1 cellular context compared by ENCODE assay signal in the genomic region with DNA sequence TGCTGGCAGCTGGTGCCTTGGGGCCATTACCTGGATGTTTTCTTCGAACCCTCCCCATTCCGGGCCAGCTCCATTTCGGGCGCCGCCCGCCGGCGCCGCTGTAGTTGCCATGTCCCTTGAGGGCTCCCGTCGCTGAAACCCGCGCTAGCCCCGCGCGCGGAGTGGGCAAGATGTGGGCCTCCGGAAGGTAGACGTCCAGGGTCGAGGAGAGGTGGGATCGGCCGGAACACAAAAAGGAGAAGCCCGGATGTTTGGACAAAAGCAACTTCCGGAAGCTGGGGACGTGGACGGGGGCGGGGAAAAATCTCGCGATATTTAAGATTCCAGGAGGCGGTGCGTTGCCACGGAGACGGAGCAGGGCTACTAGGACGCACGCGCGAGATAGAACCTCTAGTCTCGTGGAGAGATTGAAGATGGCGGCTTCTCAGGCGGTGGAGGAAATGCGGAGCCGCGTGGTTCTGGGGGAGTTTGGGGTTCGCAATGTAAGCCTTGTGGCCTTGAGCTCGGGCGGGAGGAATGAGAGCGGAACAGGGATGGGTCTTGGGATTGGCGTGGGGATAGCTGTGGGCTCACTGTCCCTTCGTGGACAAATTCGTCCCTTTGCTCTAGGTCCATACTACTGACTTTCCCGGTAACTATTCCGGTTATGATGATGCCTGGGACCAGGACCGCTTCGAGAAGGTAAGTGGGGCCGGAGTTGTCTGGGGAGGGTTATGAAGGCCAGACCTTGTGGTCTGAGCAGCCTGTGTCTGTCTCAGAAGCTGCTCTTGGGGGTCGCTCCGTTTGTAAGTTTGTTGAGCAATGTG.
TF ChIP-seq lines count a peak whose summit lies in the region.

TSS of gene POLR1C (plus strand) at position 393 of the 806 bp plus-strand sequence. CDS start at position 414, 21 bp downstream.
TSS of gene YIPF3 (minus strand) at position 230 of the 806 bp plus-strand sequence. CDS start at position 111, 119 bp downstream.

TF ChIP-seq in K562, 482 proteins besides CTCF, POLR2A, EP300 and RAD21 (continued from another document and continues in another):
- TF ChIP-seq, protein P1, sequence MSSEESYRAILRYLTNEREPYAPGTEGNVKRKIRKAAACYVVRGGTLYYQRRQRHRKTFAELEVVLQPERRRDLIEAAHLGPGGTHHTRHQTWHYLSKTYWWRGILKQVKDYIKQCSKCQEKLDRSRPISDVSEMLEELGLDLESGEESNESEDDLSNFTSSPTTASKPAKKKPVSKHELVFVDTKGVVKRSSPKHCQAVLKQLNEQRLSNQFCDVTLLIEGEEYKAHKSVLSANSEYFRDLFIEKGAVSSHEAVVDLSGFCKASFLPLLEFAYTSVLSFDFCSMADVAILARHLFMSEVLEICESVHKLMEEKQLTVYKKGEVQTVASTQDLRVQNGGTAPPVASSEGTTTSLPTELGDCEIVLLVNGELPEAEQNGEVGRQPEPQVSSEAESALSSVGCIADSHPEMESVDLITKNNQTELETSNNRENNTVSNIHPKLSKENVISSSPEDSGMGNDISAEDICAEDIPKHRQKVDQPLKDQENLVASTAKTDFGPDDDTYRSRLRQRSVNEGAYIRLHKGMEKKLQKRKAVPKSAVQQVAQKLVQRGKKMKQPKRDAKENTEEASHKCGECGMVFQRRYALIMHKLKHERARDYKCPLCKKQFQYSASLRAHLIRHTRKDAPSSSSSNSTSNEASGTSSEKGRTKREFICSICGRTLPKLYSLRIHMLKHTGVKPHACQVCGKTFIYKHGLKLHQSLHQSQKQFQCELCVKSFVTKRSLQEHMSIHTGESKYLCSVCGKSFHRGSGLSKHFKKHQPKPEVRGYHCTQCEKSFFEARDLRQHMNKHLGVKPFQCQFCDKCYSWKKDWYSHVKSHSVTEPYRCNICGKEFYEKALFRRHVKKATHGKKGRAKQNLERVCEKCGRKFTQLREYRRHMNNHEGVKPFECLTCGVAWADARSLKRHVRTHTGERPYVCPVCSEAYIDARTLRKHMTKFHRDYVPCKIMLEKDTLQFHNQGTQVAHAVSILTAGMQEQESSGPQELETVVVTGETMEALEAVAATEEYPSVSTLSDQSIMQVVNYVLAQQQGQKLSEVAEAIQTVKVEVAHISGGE (CRISPR knock-in tag; IDR thresholded peaks at IDR 0.05): peak; percentile 91 to 99 (median 97); a peak in 5 of 6 replicates
- no peak for TF ChIP-seq NCOA4 (IDR thresholded peaks at IDR 0.05; ENCODE audit: partially characterized antibody)
- TF ChIP-seq NFXL1 (CRISPR knock-in tag; IDR thresholded peaks at IDR 0.05): no peak
- no peak for TF ChIP-seq CHD4 (IDR thresholded peaks at IDR 0.05; ENCODE audit: insufficient read depth, insufficient replicate concordance, low read depth, low read length, poor library complexity, severe bottlenecking)
- no peak for TF ChIP-seq ILF3 (IDR thresholded peaks at IDR 0.05; ENCODE audit: borderline replicate concordance)
- TF ChIP-seq C11orf30 (IDR thresholded peaks at IDR 0.05; ENCODE audit: low read depth): peak; percentile 90
- peak; percentile 88 for TF ChIP-seq HDAC2 (IDR thresholded peaks at IDR 0.05)
- no peak for TF ChIP-seq ID3 (CRISPR knock-in tag; IDR thresholded peaks at IDR 0.05)
- TF ChIP-seq ID3 (tag; IDR thresholded peaks at IDR 0.05): peak; percentile 12; the same call in 1 of the 2 replicates
- TF ChIP-seq NR2C2 (CRISPR knock-in tag; IDR thresholded peaks at IDR 0.05): no peak
- TF ChIP-seq NR2C2 (tag; IDR thresholded peaks at IDR 0.05): peak; percentile 82
- TF ChIP-seq MECOM (CRISPR knock-in tag; IDR thresholded peaks at IDR 0.05): no peak
- peak in 1 of 2 experiments; percentile 22; a peak in 1 of 4 replicates for TF ChIP-seq ZMIZ1 (IDR thresholded peaks at IDR 0.05; ENCODE audit: low read depth in 2 of 2, low read length in 2 of 2)
- TF ChIP-seq, protein P2, sequence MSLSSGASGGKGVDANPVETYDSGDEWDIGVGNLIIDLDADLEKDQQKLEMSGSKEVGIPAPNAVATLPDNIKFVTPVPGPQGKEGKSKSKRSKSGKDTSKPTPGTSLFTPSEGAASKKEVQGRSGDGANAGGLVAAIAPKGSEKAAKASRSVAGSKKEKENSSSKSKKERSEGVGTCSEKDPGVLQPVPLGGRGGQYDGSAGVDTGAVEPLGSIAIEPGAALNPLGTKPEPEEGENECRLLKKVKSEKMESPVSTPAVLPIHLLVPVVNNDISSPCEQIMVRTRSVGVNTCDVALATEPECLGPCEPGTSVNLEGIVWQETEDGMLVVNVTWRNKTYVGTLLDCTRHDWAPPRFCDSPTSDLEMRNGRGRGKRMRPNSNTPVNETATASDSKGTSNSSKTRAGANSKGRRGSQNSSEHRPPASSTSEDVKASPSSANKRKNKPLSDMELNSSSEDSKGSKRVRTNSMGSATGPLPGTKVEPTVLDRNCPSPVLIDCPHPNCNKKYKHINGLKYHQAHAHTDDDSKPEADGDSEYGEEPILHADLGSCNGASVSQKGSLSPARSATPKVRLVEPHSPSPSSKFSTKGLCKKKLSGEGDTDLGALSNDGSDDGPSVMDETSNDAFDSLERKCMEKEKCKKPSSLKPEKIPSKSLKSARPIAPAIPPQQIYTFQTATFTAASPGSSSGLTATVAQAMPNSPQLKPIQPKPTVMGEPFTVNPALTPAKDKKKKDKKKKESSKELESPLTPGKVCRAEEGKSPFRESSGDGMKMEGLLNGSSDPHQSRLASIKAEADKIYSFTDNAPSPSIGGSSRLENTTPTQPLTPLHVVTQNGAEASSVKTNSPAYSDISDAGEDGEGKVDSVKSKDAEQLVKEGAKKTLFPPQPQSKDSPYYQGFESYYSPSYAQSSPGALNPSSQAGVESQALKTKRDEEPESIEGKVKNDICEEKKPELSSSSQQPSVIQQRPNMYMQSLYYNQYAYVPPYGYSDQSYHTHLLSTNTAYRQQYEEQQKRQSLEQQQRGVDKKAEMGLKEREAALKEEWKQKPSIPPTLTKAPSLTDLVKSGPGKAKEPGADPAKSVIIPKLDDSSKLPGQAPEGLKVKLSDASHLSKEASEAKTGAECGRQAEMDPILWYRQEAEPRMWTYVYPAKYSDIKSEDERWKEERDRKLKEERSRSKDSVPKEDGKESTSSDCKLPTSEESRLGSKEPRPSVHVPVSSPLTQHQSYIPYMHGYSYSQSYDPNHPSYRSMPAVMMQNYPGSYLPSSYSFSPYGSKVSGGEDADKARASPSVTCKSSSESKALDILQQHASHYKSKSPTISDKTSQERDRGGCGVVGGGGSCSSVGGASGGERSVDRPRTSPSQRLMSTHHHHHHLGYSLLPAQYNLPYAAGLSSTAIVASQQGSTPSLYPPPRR (CRISPR knock-in tag; IDR thresholded peaks at IDR 0.05; ENCODE audit: borderline replicate concordance): no peak
- TF ChIP-seq FOXM1 (IDR thresholded peaks at IDR 0.05; ENCODE audit: low read depth): no peak
- 0 out of 2 replicates have a peak, but pooled peaks have one; percentile 51 for TF ChIP-seq FOXM1 (CRISPR knock-in tag; IDR thresholded peaks at IDR 0.05; ENCODE audit: low read depth)
- peak; percentile 63 for TF ChIP-seq RB1 (IDR thresholded peaks at IDR 0.05; ENCODE audit: low read depth)
- peak; percentile 89 for TF ChIP-seq TAF7 (tag; IDR thresholded peaks at IDR 0.05)
- TF ChIP-seq PML (IDR thresholded peaks at IDR 0.05; ENCODE audit: low read length): peak; percentile 72; the same call in 1 of the 2 replicates
- peak; percentile 88 for TF ChIP-seq ZFX (CRISPR knock-in tag; IDR thresholded peaks at IDR 0.05)
- no peak for TF ChIP-seq TCF3 (CRISPR knock-in tag; IDR thresholded peaks at IDR 0.05)
- no peak for TF ChIP-seq NFE2L1 (tag; IDR thresholded peaks at IDR 0.05; ENCODE audit: borderline replicate concordance, low read depth)
- peak; percentile 65 for TF ChIP-seq L3MBTL2 (IDR thresholded peaks at IDR 0.05)
- no peak for TF ChIP-seq PHF21A (IDR thresholded peaks at IDR 0.05; ENCODE audit: borderline replicate concordance, low read depth)
- TF ChIP-seq PRMT5 (CRISPR knock-in tag; IDR thresholded peaks at IDR 0.05): no peak
- peak; percentile 96 to 98 for TF ChIP-seq SIN3A (IDR thresholded peaks at IDR 0.05; ENCODE audit: borderline replicate concordance in 2 of 2, control insufficient read depth in 1 of 2, low read depth in 2 of 2, low read length in 2 of 2)
- no peak for TF ChIP-seq PHB (CRISPR knock-in tag; IDR thresholded peaks at IDR 0.05)
- 0 out of 4 replicates have a peak, but pooled peaks of 1 of the 2 experiments have one; percentile 67 for TF ChIP-seq MLX (CRISPR knock-in tag; conservative IDR thresholded peaks at IDR 0.05)
- TF ChIP-seq NFIC (IDR thresholded peaks at IDR 0.05): peak; percentile 60
- TF ChIP-seq FOXK2 (conservative IDR thresholded peaks at IDR 0.05 in 1 of 2, IDR thresholded peaks at IDR 0.05 in 1 of 2; ENCODE audit: low read depth in 2 of 2): peak; percentile 85 to 91
- peak; percentile 93 for TF ChIP-seq ELF1 (tag; IDR thresholded peaks at IDR 0.05)
- peak in 1 of 2 experiments; percentile 59; a peak in 2 of 4 replicates for TF ChIP-seq SRF (CRISPR knock-in tag; IDR thresholded peaks at IDR 0.05)
- no peak for TF ChIP-seq ZNF77 (CRISPR knock-in tag; IDR thresholded peaks at IDR 0.05)
- peak; percentile 89 for TF ChIP-seq MTA3 (IDR thresholded peaks at IDR 0.05; ENCODE audit: borderline replicate concordance)
- peak; percentile 94 to 98 for TF ChIP-seq MNT (conservative IDR thresholded peaks at IDR 0.05)
- TF ChIP-seq DIDO1 (tag; IDR thresholded peaks at IDR 0.05; ENCODE audit: low read depth): peak; percentile 81; the same call in 1 of the 2 replicates
- peak; percentile 99 for TF ChIP-seq EP400 (IDR thresholded peaks at IDR 0.05)
- TF ChIP-seq ZNF695 (CRISPR knock-in tag; IDR thresholded peaks at IDR 0.05): no peak
- TF ChIP-seq ARHGAP35 (IDR thresholded peaks at IDR 0.05; ENCODE audit: partially characterized antibody): peak; percentile 94
- peak; percentile 58; the same call in 1 of the 2 replicates for TF ChIP-seq CTBP1 (IDR thresholded peaks at IDR 0.05; ENCODE audit: borderline replicate concordance)
- TF ChIP-seq, protein P3, sequence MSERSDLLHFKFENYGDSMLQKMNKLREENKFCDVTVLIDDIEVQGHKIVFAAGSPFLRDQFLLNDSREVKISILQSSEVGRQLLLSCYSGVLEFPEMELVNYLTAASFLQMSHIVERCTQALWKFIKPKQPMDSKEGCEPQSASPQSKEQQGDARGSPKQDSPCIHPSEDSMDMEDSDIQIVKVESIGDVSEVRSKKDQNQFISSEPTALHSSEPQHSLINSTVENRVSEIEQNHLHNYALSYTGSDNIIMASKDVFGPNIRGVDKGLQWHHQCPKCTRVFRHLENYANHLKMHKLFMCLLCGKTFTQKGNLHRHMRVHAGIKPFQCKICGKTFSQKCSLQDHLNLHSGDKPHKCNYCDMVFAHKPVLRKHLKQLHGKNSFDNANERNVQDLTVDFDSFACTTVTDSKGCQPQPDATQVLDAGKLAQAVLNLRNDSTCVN (CRISPR knock-in tag; IDR thresholded peaks at IDR 0.05): no peak
